8 cellular contexts compared by ENCODE assay signal in genomic region chr1:206117151-206117948, GRCh38. TPM values are rescaled to one million over a fixed set of nuclear protein-coding genes. Genes with fewer than 3 reads are reported as not detected.
DNase-seq lines count a peak whose midpoint lies in the region; ATAC-seq and TF ChIP-seq lines count a peak whose summit lies in the region.

AVPR1B (minus strand) TSS chr1:206117388; CDS start chr1:206116890, 498 bp downstream.

- H3K4me1 Mint-ChIP-seq in activated T-helper 17 cell treated with anti-CD3 and anti-CD28 coated beads, Interleukin-2, amount 50 U/mL, for 72 hours: no peaks in the 10 kb centered on the region

- H3K4me3 Mint-ChIP-seq in activated T-helper 17 cell treated with anti-CD3 and anti-CD28 coated beads, Interleukin-2, amount 50 U/mL, for 72 hours: peak within 1 kb of the TSS; percentile 44

- peak; percentile 58 for ATAC-seq in activated T-helper 17 cell treated with anti-CD3 and anti-CD28 coated beads, Interleukin-2, amount 50 U/mL, for 72 hours (replicated peaks)
- ATAC-seq in left cardiac atrium (peak; percentile 91 to 92), GM21447 (IDR thresholded peaks at IDR 0.05; ENCODE audit: unreplicated experiment) (no peak), GM18502 (IDR thresholded peaks at IDR 0.05; ENCODE audit: poor library complexity, unreplicated experiment) (no peak)

- peaks cover 7% of the 10 kb centered on the region for H3K9me3 Mint-ChIP-seq in activated T-helper 17 cell treated with anti-CD3 and anti-CD28 coated beads, Interleukin-2, amount 50 U/mL, for 72 hours

- H3K36me3 Mint-ChIP-seq in activated T-helper 17 cell treated with anti-CD3 and anti-CD28 coated beads, Interleukin-2, amount 50 U/mL, for 72 hours (ENCODE audit: low read depth): no peaks in the 10 kb centered on the region

- CTCF ChIA-PET in GM10248 (lab: Yijun Ruan, JAX): interaction anchor here (1.0 kb wide), 1 partner anchor 11 kb away, joined by 3 read pairs; no protein-coding TSS in a partner anchor

- peaks cover 45% of the 10 kb centered on the region for H3K27me3 Mint-ChIP-seq in activated T-helper 17 cell treated with anti-CD3 and anti-CD28 coated beads, Interleukin-2, amount 50 U/mL, for 72 hours

- POLR2A ChIA-PET in GM10248 (lab: Yijun Ruan, JAX): no interaction called here

- intact Hi-C loops in left cardiac atrium (cut with DNase I): loop anchor here in 1 of 2 donors (10.0 kb wide), 1 partner anchor 203 kb away; no protein-coding TSS in a partner anchor

- TF ChIP-seq CTCF in GM10248 (IDR thresholded peaks at IDR 0.05; ENCODE audit: control extremely low read depth, extremely low read depth, low read depth, missing control alignments): no peak

- H3K27ac Mint-ChIP-seq in activated T-helper 17 cell treated with anti-CD3 and anti-CD28 coated beads, Interleukin-2, amount 50 U/mL, for 72 hours: no peak within 1 kb of the TSS

- DNase-seq in EL (peak; percentile 52), NCI-H1417 treated with DMSO at 0.1 percent for 48 hours (lab: John Stamatoyannopoulos, UW) (peak; percentile 9), left cardiac atrium (peak; percentile 71), retina (peak; percentile 78), GM10248 (ENCODE audit: extremely low spot score) (no peak)

RNA-seq across cellular contexts. Expression of gene AVPR1B, which starts in this region (rescaled TPM):
- total RNA-seq in activated T-helper 17 cell treated with anti-CD3 and anti-CD28 coated beads, Interleukin-2, amount 50 U/mL, for 72 hours: not detected
- not detected for total RNA-seq in left cardiac atrium

Comparison
In these comparisons a context has a peak if more than half of its experiments do, and no peak if none do; other contexts are left out.
1. Peak in ATAC-seq in activated T-helper 17 cell treated with anti-CD3 and anti-CD28 coated beads, Interleukin-2, amount 50 U/mL, for 72 hours; RNA of the gene not detected or under 1 TPM.
2. Peak in DNase-seq and ATAC-seq in left cardiac atrium; RNA of the gene not detected or under 1 TPM.